Comparison of ENCODE assay signal across 17 cellular contexts in genomic region chr3:163863146-163863545, GRCh38.
"Had no signal": no experiment of that assay in that cellular context is flagged by ENCODE, and none has a peak within 500 bp of the region (broad histone marks: within the 10 kb centered on the region; RNA-seq: fewer than 3 reads in every experiment).

No MANE protein-coding gene starts in this region.

- H3K27me3 ChIP-seq: colonic mucosa, esophagus squamous epithelium, gastrocnemius medialis, right lobe of liver, stomach, thyroid gland had no signal

- H3K4me3 ChIP-seq: colonic mucosa, esophagus squamous epithelium, gastrocnemius medialis, left ventricle myocardium inferior, lower lobe of right lung, psoas muscle, right lobe of liver, stomach, thyroid gland had no signal

- H3K36me3 ChIP-seq: colonic mucosa, esophagus squamous epithelium, gastrocnemius medialis, left ventricle myocardium inferior, lower lobe of right lung, right lobe of liver, stomach, thyroid gland had no signal

- ATAC-seq: gastrocnemius medialis; lower lobe of right lung; psoas muscle; right lobe of liver; stimulated activated naive B cell treated with anti-CD40 and anti-IgM and Interleukin-4, amounts not matched to agents 10 μg/mL and 1 μg/mL and 100 μg/mL, for 72 hours had no signal

- DNase-seq: cerebellar nuclear complex; colonic mucosa; dermis blood vessel endothelial cell; esophagus squamous epithelium; gastrocnemius medialis; glutamatergic neuron; left ventricle myocardium inferior; lower lobe of right lung; midbrain; psoas muscle; retina; right lobe of liver; stimulated activated CD4-positive, alpha-beta T cell treated with anti-CD3 and anti-CD28 coated beads, Interleukin-2, amount 100 ng/mL, for 24 hours; stimulated activated CD4-positive, alpha-beta T cell treated with anti-CD3 and anti-CD28 coated beads, Interleukin-4, amount 100 ng/mL, for 4 hours; stimulated activated naive B cell treated with anti-CD40 and anti-IgM and Interleukin-4, amounts not matched to agents 10 μg/mL and 1 μg/mL and 100 μg/mL, for 72 hours; stomach; thyroid gland had no signal

- H3K27ac ChIP-seq: colonic mucosa, esophagus squamous epithelium, gastrocnemius medialis, left ventricle myocardium inferior, lower lobe of right lung, psoas muscle, right lobe of liver, stomach, thyroid gland had no signal
